18 cellular contexts compared by ENCODE assay signal in the genomic region with DNA sequence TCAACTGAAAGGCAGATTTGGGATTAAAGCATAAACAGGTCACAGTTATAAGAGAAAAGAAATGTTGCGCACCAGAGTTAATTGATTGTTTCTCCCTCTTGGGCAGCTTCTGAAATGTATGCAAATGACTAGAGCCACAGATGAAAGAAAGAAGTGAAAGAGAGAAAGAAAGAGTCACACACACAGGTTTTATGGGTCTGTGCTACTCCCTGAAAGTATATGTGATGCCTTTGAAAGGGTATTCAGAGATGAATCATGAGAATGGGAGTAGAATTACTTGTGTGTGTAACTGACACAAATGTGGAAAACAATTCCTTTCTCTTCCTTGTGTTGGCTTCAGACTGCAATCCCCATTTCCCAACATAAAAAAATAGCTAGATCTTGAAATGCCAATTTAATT.
"Had no signal": no experiment of that assay in that cellular context is flagged by ENCODE, and none has a peak within 500 bp of the region (broad histone marks: within the 10 kb centered on the region; RNA-seq: fewer than 3 reads in every experiment).

No MANE protein-coding gene starts in this region.

- H3K4me3 Mint-ChIP-seq: activated CD4-positive, alpha-beta T cell treated with anti-CD3 and anti-CD28 coated beads, Interleukin-2, amount 10 ng/mL, durations not matched to agents 24 days and 14 days; activated naive CD8-positive, alpha-beta T cell treated with anti-CD3 and anti-CD28 coated beads, Interleukin-2, amount 10 ng/mL, durations not matched to agents 7 days and 5 days; activated T-helper 1 cell treated with anti-CD3 and anti-CD28 coated beads, Interleukin-12 subunit alpha, Interleukin-12 subunit beta, Interleukin-2, Interleukin-4 antibody, amounts not matched to agents 30 ng/mL and 10 ng/mL and 1 ng/mL, durations not matched to agents 14 hours and 24 hours and 36 hours; naive B cell; neural progenitor cell; WTC11 had no signal

- DNase-seq: activated CD4-positive, alpha-beta T cell treated with anti-CD3 and anti-CD28 coated beads, Interleukin-2, amount 10 ng/mL, durations not matched to agents 24 days and 14 days; activated naive CD8-positive, alpha-beta T cell treated with anti-CD3 and anti-CD28 coated beads, Interleukin-2, amount 10 ng/mL, durations not matched to agents 7 days and 5 days; anterior cingulate cortex; brain microvascular endothelial cell; cerebellar nuclear complex; effector CD8-positive, alpha-beta T cell; foreskin melanocyte; naive B cell; pancreas; sigmoid colon; stimulated activated CD4-positive, alpha-beta T cell treated with anti-CD3 and anti-CD28 coated beads, Interleukin-1b, Interleukin-23, amount 100 ng/mL, for 48 hours; stomach; T-helper 2 cell; testis; upper lobe of left lung had no signal

- H3K27ac Mint-ChIP-seq: activated CD4-positive, alpha-beta T cell treated with anti-CD3 and anti-CD28 coated beads, Interleukin-2, amount 10 ng/mL, durations not matched to agents 24 days and 14 days; activated naive CD8-positive, alpha-beta T cell treated with anti-CD3 and anti-CD28 coated beads, Interleukin-2, amount 10 ng/mL, durations not matched to agents 7 days and 5 days; activated T-helper 1 cell treated with anti-CD3 and anti-CD28 coated beads, Interleukin-12 subunit alpha, Interleukin-12 subunit beta, Interleukin-2, Interleukin-4 antibody, amounts not matched to agents 30 ng/mL and 10 ng/mL and 1 ng/mL, durations not matched to agents 14 hours and 24 hours and 36 hours; neural progenitor cell; WTC11 had no signal

- H3K4me3 ChIP-seq: neural progenitor cell, pancreas, sigmoid colon, stomach, testis, upper lobe of left lung had no signal

- ATAC-seq: pancreas, WTC11 had no signal

- H3K9me3 Mint-ChIP-seq: activated CD4-positive, alpha-beta T cell treated with anti-CD3 and anti-CD28 coated beads, Interleukin-2, amount 10 ng/mL, durations not matched to agents 24 days and 14 days; activated naive CD8-positive, alpha-beta T cell treated with anti-CD3 and anti-CD28 coated beads, Interleukin-2, amount 10 ng/mL, durations not matched to agents 7 days and 5 days; activated T-helper 1 cell treated with anti-CD3 and anti-CD28 coated beads, Interleukin-12 subunit alpha, Interleukin-12 subunit beta, Interleukin-2, Interleukin-4 antibody, amounts not matched to agents 30 ng/mL and 10 ng/mL and 1 ng/mL, durations not matched to agents 14 hours and 24 hours and 36 hours; neural progenitor cell; WTC11 had no signal

- H2AFZ ChIP-seq: neural progenitor cell had no signal

- H3K9me3 ChIP-seq: pancreas, sigmoid colon, stomach, testis, upper lobe of left lung had no signal

- H3K36me3 ChIP-seq: brain microvascular endothelial cell, neural progenitor cell, pancreas, sigmoid colon, stomach, upper lobe of left lung had no signal

- H3K4me1 ChIP-seq: neural progenitor cell, sigmoid colon, testis had no signal

- H3K36me3 Mint-ChIP-seq: activated naive CD8-positive, alpha-beta T cell treated with anti-CD3 and anti-CD28 coated beads, Interleukin-2, amount 10 ng/mL, durations not matched to agents 7 days and 5 days; naive B cell; neural progenitor cell; WTC11 had no signal

- H3K27ac ChIP-seq: brain microvascular endothelial cell, neural progenitor cell, pancreas, sigmoid colon, stomach, testis, upper lobe of left lung had no signal

- H3K27me3 ChIP-seq: brain microvascular endothelial cell, pancreas, sigmoid colon, testis, upper lobe of left lung had no signal

- H3K27me3 Mint-ChIP-seq: activated CD4-positive, alpha-beta T cell treated with anti-CD3 and anti-CD28 coated beads, Interleukin-2, amount 10 ng/mL, durations not matched to agents 24 days and 14 days; naive B cell had no signal

- H3K4me1 Mint-ChIP-seq: activated CD4-positive, alpha-beta T cell treated with anti-CD3 and anti-CD28 coated beads, Interleukin-2, amount 10 ng/mL, durations not matched to agents 24 days and 14 days; activated naive CD8-positive, alpha-beta T cell treated with anti-CD3 and anti-CD28 coated beads, Interleukin-2, amount 10 ng/mL, durations not matched to agents 7 days and 5 days; neural progenitor cell had no signal

- H3K4me2 ChIP-seq: neural progenitor cell had no signal
